ENCODE assay signal across 12 cellular contexts in the genomic region with DNA sequence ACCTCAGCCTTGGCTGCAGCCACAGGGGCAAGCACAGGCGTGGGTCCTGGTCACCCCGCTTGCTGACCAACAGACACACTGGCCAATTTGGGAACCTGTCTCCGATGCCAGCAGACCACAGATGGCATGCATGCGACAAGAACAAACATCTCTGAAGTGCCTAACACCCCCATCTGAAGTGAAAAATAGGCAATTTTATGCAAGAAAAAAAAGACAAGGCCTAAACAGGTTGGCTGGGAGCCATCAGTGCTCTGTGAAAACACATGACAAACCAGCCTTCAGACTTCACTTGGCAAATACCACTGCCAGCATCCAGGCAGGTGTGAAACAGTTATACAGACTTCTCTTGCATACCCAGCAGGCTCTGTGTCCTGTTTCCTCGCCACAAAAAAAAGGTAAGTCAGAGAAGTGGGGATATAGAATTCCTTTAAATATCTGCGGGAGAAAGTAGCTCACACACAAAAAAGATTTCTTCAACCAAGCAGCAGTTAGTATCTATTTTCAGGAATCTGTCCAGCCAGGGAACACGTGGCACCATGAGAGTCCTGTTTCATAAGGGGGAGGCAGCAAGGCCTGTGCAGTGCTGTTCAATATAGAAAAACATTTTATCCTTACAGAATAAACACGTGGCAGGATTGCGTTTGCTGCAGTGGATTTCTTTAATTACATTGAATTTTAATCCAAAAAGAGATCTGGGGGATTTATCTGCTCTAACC.
DNase-seq lines count a peak whose midpoint lies in the region; ATAC-seq and TF ChIP-seq lines count a peak whose summit lies in the region.
"Had no signal": no experiment of that assay in that cellular context is flagged by ENCODE, and none has a peak within 500 bp of the region (broad histone marks: within the 10 kb centered on the region; RNA-seq: fewer than 3 reads in every experiment).

No MANE protein-coding gene starts in this region.

- H3K27ac ChIP-seq in aorta (ENCODE audit: low read depth in 1 of 2, low read length in 2 of 2) = no peak overlapping the region
- H3K27ac ChIP-seq: WERI-Rb-1 had no signal

- H3K27me3 ChIP-seq in aorta (ENCODE audit: control insufficient read depth in 1 of 2, insufficient read depth in 2 of 2, low read length in 1 of 2) = no peaks in the 10 kb centered on the region

- intact Hi-C loops in Right ventricle myocardium inferior (cut with DNase I) = no loop called here
- intact Hi-C loops in cardiac septum (cut with DNase I) = no loop called here
- intact Hi-C loops in activated CD8-positive, alpha-beta T cell treated with anti-CD3 and anti-CD28 coated beads for 36 hours (cut with micrococcal nuclease) = loop anchor here (5.0 kb wide), 1 partner anchor 37 kb away; no protein-coding TSS in a partner anchor
- intact Hi-C loops in aorta (cut with DNase I) = no loop called here

- peaks cover 0 to 4% of the 10 kb centered on the region in 2 donors for H3K4me1 ChIP-seq in aorta (ENCODE audit: control insufficient read depth in 1 of 2, insufficient read depth in 2 of 2, low read length in 2 of 2)

- 77 to 82% methylated on average over 9 of the region's 9 CpGs for WGBS in aorta, 2 donors

- H3K27me3 Mint-ChIP-seq in activated CD8-positive, alpha-beta T cell treated with anti-CD3 and anti-CD28 coated beads for 36 hours = no peaks in the 10 kb centered on the region

- no peak overlapping the region for H3K4me3 ChIP-seq in aorta (ENCODE audit: low read length in 2 of 2)
- H3K4me3 ChIP-seq: GM23338 had no signal

- no peaks in the 10 kb centered on the region for H3K9me3 ChIP-seq in aorta (ENCODE audit: control insufficient read depth, low read length)

- H3K36me3 Mint-ChIP-seq in activated CD8-positive, alpha-beta T cell treated with anti-CD3 and anti-CD28 coated beads for 36 hours (ENCODE audit: low read depth) = peaks cover 52% of the 10 kb centered on the region

- POLR2A ChIA-PET in activated CD8-positive, alpha-beta T cell treated with anti-CD3 and anti-CD28 coated beads for 36 hours (lab: Charles Lee) = no interaction called here

- ATAC-seq in Right ventricle myocardium inferior (peak; percentile 51), aorta (ENCODE audit: low FRiP score) (peak; percentile 33)
- ATAC-seq in activated CD8-positive, alpha-beta T cell treated with anti-CD3 and anti-CD28 coated beads for 36 hours = no peak
- ATAC-seq: GM23338 had no signal

- H3K4me3 Mint-ChIP-seq in activated CD8-positive, alpha-beta T cell treated with anti-CD3 and anti-CD28 coated beads for 36 hours = no peak overlapping the region
- H3K4me3 Mint-ChIP-seq: GM23338, nephron had no signal

- CTCF ChIA-PET in activated CD8-positive, alpha-beta T cell treated with anti-CD3 and anti-CD28 coated beads for 36 hours (lab: Charles Lee) = interaction anchor here (1.1 to 2.0 kb wide), 2 partner anchors 52 to 137 kb away, joined by 4 to 7 read pairs; no protein-coding TSS in a partner anchor

- no peak for TF ChIP-seq CTCF in activated CD8-positive, alpha-beta T cell treated with anti-CD3 and anti-CD28 coated beads for 36 hours (IDR thresholded peaks at IDR 0.05)

- H3K4me1 Mint-ChIP-seq in activated CD8-positive, alpha-beta T cell treated with anti-CD3 and anti-CD28 coated beads for 36 hours (ENCODE audit: low read depth) = peaks cover 84% of the 10 kb centered on the region
- H3K4me1 Mint-ChIP-seq: GM23338 had no signal

- DNase-seq in Right ventricle myocardium inferior (ENCODE audit: missing footprints) (no peak), cardiac septum (ENCODE audit: low spot score) (no peak), inferior parietal cortex (ENCODE audit: extremely low spot score) (peak; percentile 78), aorta (no peak), NCI-H2107 treated with DMSO at 0.1 percent for 48 hours (lab: John Stamatoyannopoulos, UW; ENCODE audit: unreplicated experiment) (no peak), NCI-H774 (lab: John Stamatoyannopoulos, UW) (no peak), HuH-7 (ENCODE audit: low spot score) (no peak)
- peak; percentile 61 for DNase-seq in activated CD8-positive, alpha-beta T cell treated with anti-CD3 and anti-CD28 coated beads for 36 hours
- DNase-seq: NCI-H345, WERI-Rb-1 had no signal

- peaks cover 0 to 2% of the 10 kb centered on the region in 2 donors for H3K36me3 ChIP-seq in aorta (ENCODE audit: control insufficient read depth in 1 of 2, insufficient read depth in 2 of 2, low read length in 1 of 2)
- H3K36me3 ChIP-seq: WERI-Rb-1 had no signal

- peaks cover 10% of the 10 kb centered on the region for H3K9me3 Mint-ChIP-seq in activated CD8-positive, alpha-beta T cell treated with anti-CD3 and anti-CD28 coated beads for 36 hours
- H3K9me3 Mint-ChIP-seq: GM23338, nephron had no signal

- H3K27ac Mint-ChIP-seq in activated CD8-positive, alpha-beta T cell treated with anti-CD3 and anti-CD28 coated beads for 36 hours = peak overlapping the region; percentile 84
- H3K27ac Mint-ChIP-seq: GM23338, nephron had no signal

Comparison
In these comparisons a context has a peak if more than half of its experiments do, and no peak if none do; other contexts are left out.
1. DNase-seq: peak in activated CD8-positive, alpha-beta T cell treated with anti-CD3 and anti-CD28 coated beads for 36 hours (single experiment) and inferior parietal cortex (single experiment); none in Right ventricle myocardium inferior (single experiment), cardiac septum (single experiment), aorta (0 of 2), NCI-H2107 treated with DMSO at 0.1 percent for 48 hours (single experiment), NCI-H774 (single experiment) and HuH-7 (single experiment).